In the genomic region with DNA sequence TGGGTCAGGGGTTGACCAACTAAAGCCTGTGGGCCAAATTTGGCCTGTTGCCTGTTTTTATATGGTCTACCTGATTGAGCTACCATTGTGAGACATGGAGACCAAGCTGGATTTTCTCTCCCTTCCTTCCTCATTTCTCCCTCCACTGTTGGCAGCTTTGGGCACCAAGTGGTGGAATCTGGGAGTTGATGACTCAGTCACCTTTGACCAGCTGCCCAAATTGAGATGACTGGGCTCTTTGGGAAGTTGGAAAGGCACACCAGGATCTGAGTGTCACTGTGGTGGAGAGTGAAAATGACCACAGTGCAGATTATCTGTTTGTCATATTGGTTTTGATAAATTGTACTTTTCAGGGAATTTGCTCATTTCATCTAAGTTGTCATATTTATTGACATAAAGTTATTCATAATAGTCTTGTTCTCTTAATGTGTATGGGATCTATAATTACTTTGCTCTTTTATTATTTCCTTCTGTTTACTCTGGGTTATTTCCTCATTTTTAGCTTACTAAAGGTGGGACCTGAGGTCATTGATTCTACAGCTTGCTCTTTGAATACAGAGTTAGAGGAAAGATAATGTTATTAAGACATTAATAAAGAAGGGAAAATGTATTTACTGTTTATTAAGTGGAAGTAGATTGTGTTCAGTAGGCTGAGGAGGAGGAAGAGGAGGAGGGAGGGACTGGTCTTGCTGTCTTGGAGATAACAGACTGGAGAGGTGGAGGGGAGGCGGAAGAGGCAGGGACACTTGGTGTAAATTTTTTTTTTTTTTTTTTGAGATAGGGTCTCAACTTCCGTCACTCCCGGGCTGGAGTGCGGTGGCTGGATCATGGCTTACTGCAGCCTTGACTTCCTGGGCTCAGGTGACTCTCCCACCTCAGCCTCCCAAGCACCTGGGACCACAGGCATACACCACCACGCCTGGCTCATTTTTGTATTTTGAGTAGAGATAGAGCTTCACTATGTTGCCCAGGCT, we compare ENCODE assay signal across 8 cellular contexts. TPM values are rescaled to one million over a fixed set of nuclear protein-coding genes. Genes with fewer than 3 reads are reported as not detected.
A peak's percentile ranks its signal among the peaks of the same experiment; 100 is the strongest.
DNase-seq lines count a peak whose midpoint lies in the region; ATAC-seq and TF ChIP-seq lines count a peak whose summit lies in the region.

No MANE protein-coding gene starts in this region.

- H3K36me3 Mint-ChIP-seq in mesothelial cell of epicardium, result peaks cover 13% of the 10 kb centered on the region
- peaks cover 44% of the 10 kb centered on the region for H3K36me3 Mint-ChIP-seq in activated CD4-positive, alpha-beta T cell treated with anti-CD3 and anti-CD28 coated beads for 36 hours (ENCODE audit: low read depth)

- no peak overlapping the region for H3K4me3 Mint-ChIP-seq in mesothelial cell of epicardium
- H3K4me3 Mint-ChIP-seq in activated CD4-positive, alpha-beta T cell treated with anti-CD3 and anti-CD28 coated beads for 36 hours, result no peak overlapping the region

- TF ChIP-seq CTCF in cardiac fibroblast (IDR thresholded peaks at IDR 0.05; ENCODE audit: low read depth, low read length) (no peak), mesothelial cell of epicardium (IDR thresholded peaks at IDR 0.05; ENCODE audit: unreplicated experiment) (no peak), ovary (IDR thresholded peaks at IDR 0.05) (no peak)

- POLR2A ChIA-PET in activated CD4-positive, alpha-beta T cell treated with anti-CD3 and anti-CD28 coated beads for 36 hours (lab: Charles Lee), result no interaction called here

- H3K27me3 Mint-ChIP-seq in mesothelial cell of epicardium (ENCODE audit: low read depth), result no peaks in the 10 kb centered on the region
- no peaks in the 10 kb centered on the region for H3K27me3 Mint-ChIP-seq in activated CD4-positive, alpha-beta T cell treated with anti-CD3 and anti-CD28 coated beads for 36 hours

- ATAC-seq in activated CD4-positive, alpha-beta T cell treated with anti-CD3 and anti-CD28 coated beads for 36 hours, result no peak

- peaks cover 25% of the 10 kb centered on the region for H3K4me1 Mint-ChIP-seq in mesothelial cell of epicardium
- H3K4me1 Mint-ChIP-seq in activated CD4-positive, alpha-beta T cell treated with anti-CD3 and anti-CD28 coated beads for 36 hours, result peaks cover 73% of the 10 kb centered on the region

- 94 to 97% (median 94%) methylated on average over 5 of the region's 5 CpGs for WGBS in ovary, 3 donors

- H3K9me3 Mint-ChIP-seq in mesothelial cell of epicardium, result peaks cover 3% of the 10 kb centered on the region
- H3K9me3 Mint-ChIP-seq in activated CD4-positive, alpha-beta T cell treated with anti-CD3 and anti-CD28 coated beads for 36 hours (ENCODE audit: low read depth), result no peaks in the 10 kb centered on the region

- CTCF ChIA-PET in activated CD4-positive, alpha-beta T cell treated with anti-CD3 and anti-CD28 coated beads for 36 hours (lab: Charles Lee), result interaction anchor here (1.4 kb wide), 1 partner anchor 24 kb away, joined by 3 read pairs; no protein-coding TSS in a partner anchor

- TF ChIP-seq POLR2A in ovary (IDR thresholded peaks at IDR 0.05), result no peak

- DNase-seq in AG20443 (ENCODE audit: low spot score), result peak; percentile 79
- peak; percentile 90 for DNase-seq in LoVo (ENCODE audit: low spot score)
- DNase-seq in cardiac fibroblast (ENCODE audit: low read depth in 2 of 2), result peak; percentile 57 to 65
- no peak for DNase-seq in mesothelial cell of epicardium (ENCODE audit: low spot score in 2 of 2, unreplicated experiment in 2 of 2)
- DNase-seq in retina, result no peak
- no peak for DNase-seq in ovary
- DNase-seq in NCI-H2081 treated with DMSO at 0.1 percent for 48 hours (lab: John Stamatoyannopoulos, UW), result no peak
- no peak for DNase-seq in activated CD4-positive, alpha-beta T cell treated with anti-CD3 and anti-CD28 coated beads for 36 hours

- peaks cover 4% of the 10 kb centered on the region for H3K4me1 ChIP-seq in ovary (ENCODE audit: insufficient read depth)

- no peaks in the 10 kb centered on the region for H3K27me3 ChIP-seq in ovary

- H3K27ac Mint-ChIP-seq in mesothelial cell of epicardium, result peak overlapping the region; percentile 5
- H3K27ac Mint-ChIP-seq in activated CD4-positive, alpha-beta T cell treated with anti-CD3 and anti-CD28 coated beads for 36 hours, result no peak overlapping the region

- intact Hi-C loops in ovary (cut with DNase I), result no loop called here
- intact Hi-C loops in activated CD4-positive, alpha-beta T cell treated with anti-CD3 and anti-CD28 coated beads for 36 hours (cut with DNase I, micrococcal nuclease), result no loop called here

- H3K9me3 ChIP-seq in ovary, result no peaks in the 10 kb centered on the region

- no peaks in the 10 kb centered on the region for H3K36me3 ChIP-seq in ovary

- no peak overlapping the region for H3K27ac ChIP-seq in ovary

- no peak overlapping the region for H3K4me3 ChIP-seq in cardiac fibroblast (replicated peaks in 1 of 2; ENCODE audit: low read depth in 2 of 2, low read length in 2 of 2)
- H3K4me3 ChIP-seq in ovary, result no peak overlapping the region

- no peak for TF ChIP-seq EP300 in ovary (IDR thresholded peaks at IDR 0.05)

RNA-seq across cellular contexts. Expression of gene AGFG1, which starts 31.8 kb away (rescaled TPM):
- total RNA-seq in mesothelial cell of epicardium (59.3 to 62.5 TPM (median 60.9 TPM) in 3 replicates), ovary (10 to 100 TPM; 21.3 to 78.9 (median 52.2) TPM)
- polyA plus RNA-seq in ovary, result 10 to 100 TPM; 22.4 to 49.7 TPM
- 100 to 1,000 TPM; 158 to 214 TPM for total RNA-seq in activated CD4-positive, alpha-beta T cell treated with anti-CD3 and anti-CD28 coated beads for 36 hours

Comparison
In these comparisons a context has a peak if more than half of its experiments do, and no peak if none do; other contexts are left out.
1. DNase-seq: peak in AG20443 (single experiment), LoVo (single experiment) and cardiac fibroblast (2 of 2); none in mesothelial cell of epicardium (0 of 2), retina (single experiment), ovary (0 of 5), NCI-H2081 treated with DMSO at 0.1 percent for 48 hours (single experiment) and activated CD4-positive, alpha-beta T cell treated with anti-CD3 and anti-CD28 coated beads for 36 hours (single experiment).